In genomic region chr5:122492675-122493074, GRCh38 we compare ENCODE assay signal across 9 cellular contexts.
DNase-seq lines count a peak whose midpoint lies in the region; ATAC-seq, FAIRE-seq and TF ChIP-seq lines count a peak whose summit lies in the region.
"Had no signal": no experiment of that assay in that cellular context is flagged by ENCODE, and none has a peak within 500 bp of the region (broad histone marks: within the 10 kb centered on the region; RNA-seq: fewer than 3 reads in every experiment).

No MANE protein-coding gene starts in this region.

- H2AFZ ChIP-seq in HepG2 (ENCODE audit: low read length): no peak overlapping the region

- no peak overlapping the region for H3K4me2 ChIP-seq in DOHH2 (ENCODE audit: low read length)
- no peak overlapping the region for H3K4me2 ChIP-seq in HepG2 (ENCODE audit: low read depth, low read length)

- TF ChIP-seq CTCF in DOHH2 (IDR thresholded peaks at IDR 0.05; ENCODE audit: low read depth, low read length, poor library complexity, severe bottlenecking): peak; percentile 15
- 0 out of 2 replicates have a peak, but pooled peaks have one; percentile 21 for TF ChIP-seq CTCF in HepG2 (CRISPR knock-in tag; IDR thresholded peaks at IDR 0.05)

- intact Hi-C loops in HepG2 (cut with micrococcal nuclease; ENCODE audit: unreplicated experiment): loop anchor here (5.0 kb wide), 1 partner anchor 295 kb away; no protein-coding TSS in a partner anchor

- H4K20me1 ChIP-seq in DOHH2 (ENCODE audit: control insufficient read depth, insufficient read depth, low read depth, low read length): no peaks in the 10 kb centered on the region
- H4K20me1 ChIP-seq in HepG2 (ENCODE audit: insufficient read depth, low read length): no peaks in the 10 kb centered on the region

- no peaks in the 10 kb centered on the region for H3K9me2 ChIP-seq in DOHH2 (replicated peaks; ENCODE audit: control insufficient read depth, low read length)

- no peak for FAIRE-seq in HepG2 (lab: Jason Lieb, UNC)

- DNase-seq in HepG2 (ENCODE audit: low spot score) (no peak), globus pallidus (ENCODE audit: low spot score) (no peak), ureter (ENCODE audit: low spot score) (no peak), NCI-H187 (lab: John Stamatoyannopoulos, UW) (no peak)
- no peak for DNase-seq in stimulated activated naive CD8-positive, alpha-beta T cell treated with anti-CD3 and anti-CD28 coated beads, Interleukin-15, Interleukin-2, amounts not matched to agents 100 U/mL and 50 U/mL, for 24 hours

- H3K9me3 ChIP-seq in DOHH2 (ENCODE audit: control insufficient read depth, insufficient read depth, low read length) (no peaks in the 10 kb centered on the region), HepG2 (ENCODE audit: low read length) (no peaks in the 10 kb centered on the region)

- H3K27me3 ChIP-seq in DOHH2 (ENCODE audit: control insufficient read depth, low read length): no peaks in the 10 kb centered on the region
- H3K27me3 ChIP-seq in HepG2 (ENCODE audit: control insufficient read depth in 1 of 2, insufficient read depth in 2 of 2, low read length in 2 of 2): no peaks in the 10 kb centered on the region

- BruUV-seq in HepG2 (replicated peaks; lab: Mats Ljungman, UMichigan): no TSS peak

- no peaks in the 10 kb centered on the region for H3F3A ChIP-seq in DOHH2 (ENCODE audit: control insufficient read depth, insufficient read depth)

- 2% methylated on average over 3 of the region's 3 CpGs for WGBS in HepG2 (ENCODE audit: low lambda C conversion rate)

- in situ Hi-C loops in HepG2 (cut with HindIII; ENCODE audit: extremely low pct_ligation_motif_present, low pct_unique_long_range_greater_than_20kb): no loop called here

- no peak for TF ChIP-seq RAD21 in HepG2 (CRISPR knock-in tag; IDR thresholded peaks at IDR 0.05)

- TF ChIP-seq POLR2A in HepG2 (IDR thresholded peaks at IDR 0.05; ENCODE audit: insufficient read depth in 1 of 2, low read depth in 2 of 2, low read length in 2 of 2): no peak

- no peaks in the 10 kb centered on the region for H3K79me2 ChIP-seq in DOHH2 (ENCODE audit: control insufficient read depth, low read length)
- H3K79me2 ChIP-seq in HepG2 (ENCODE audit: insufficient read depth, low read length): no peaks in the 10 kb centered on the region

- POLR2A ChIA-PET in HepG2 (lab: Yijun Ruan, JAX): no interaction called here

- TF ChIP-seq EP300 in HepG2 (IDR thresholded peaks at IDR 0.05; ENCODE audit: low read depth in 2 of 2, low read length in 2 of 2) (no peak), HepG2 (CRISPR knock-in tag; IDR thresholded peaks at IDR 0.05; ENCODE audit: borderline replicate concordance) (no peak)

- CTCF ChIA-PET in HepG2 (lab: Yijun Ruan, JAX; ENCODE audit: low intra/inter-chr PET ratio, low total read pairs): no interaction called here

- no peak overlapping the region for H3K27ac ChIP-seq in DOHH2 (ENCODE audit: low read depth, low read length)
- no peak overlapping the region for H3K27ac ChIP-seq in HepG2 (ENCODE audit: extremely low read length, insufficient read depth, low read length)

- no peak overlapping the region for H3K4me3 ChIP-seq in DOHH2 (ENCODE audit: low read length)
- no peak overlapping the region for H3K4me3 ChIP-seq in HepG2 (replicated peaks in 1 of 3; ENCODE audit: insufficient read depth in 1 of 3, low read depth in 2 of 3, low read length in 3 of 3)
- H3K4me3 ChIP-seq: lung had no signal

- H3K36me3 ChIP-seq in DOHH2 (ENCODE audit: control insufficient read depth, low read length) (no peaks in the 10 kb centered on the region), HepG2 (replicated peaks in 1 of 2; ENCODE audit: control insufficient read depth in 1 of 2, insufficient read depth in 2 of 2, low read length in 2 of 2) (no peaks in the 10 kb centered on the region)

- ATAC-seq in HG02885 (IDR thresholded peaks at IDR 0.05; ENCODE audit: poor library complexity, unreplicated experiment) (peak; percentile 65), SK-N-SH treated with all-trans-retinoic acid at 6 μM for 48 hours (peak; percentile 51; the same call in 2 of the 3 replicates), HepG2 (peak; percentile 60)
- no peak for ATAC-seq in stimulated activated naive CD8-positive, alpha-beta T cell treated with anti-CD3 and anti-CD28 coated beads, Interleukin-15, Interleukin-2, amounts not matched to agents 100 U/mL and 50 U/mL, for 24 hours

- H3K9ac ChIP-seq in HepG2 (ENCODE audit: insufficient read depth, low read depth, low read length): no peak overlapping the region

- no peaks in the 10 kb centered on the region for H3K4me1 ChIP-seq in DOHH2 (ENCODE audit: control insufficient read depth, low read length)
- H3K4me1 ChIP-seq in HepG2 (ENCODE audit: insufficient read depth, low read length): no peaks in the 10 kb centered on the region

TF ChIP-seq in SK-N-SH treated with all-trans-retinoic acid at 6 μM for 48 hours, 23 proteins besides CTCF, POLR2A, EP300 and RAD21:
- TF ChIP-seq OSR1 (CRISPR knock-in tag; IDR thresholded peaks at IDR 0.05): no peak
- no peak for TF ChIP-seq BACH2 (CRISPR knock-in tag; IDR thresholded peaks at IDR 0.05; ENCODE audit: borderline replicate concordance)
- no peak for TF ChIP-seq ISL1 (CRISPR knock-in tag; IDR thresholded peaks at IDR 0.05)
- TF ChIP-seq ARNTL (CRISPR knock-in tag; IDR thresholded peaks at IDR 0.05; ENCODE audit: borderline replicate concordance, low read depth): no peak
- no peak for TF ChIP-seq CREB5 (CRISPR knock-in tag; IDR thresholded peaks at IDR 0.05; ENCODE audit: low read depth)

TF ChIP-seq in HepG2, 621 proteins besides CTCF, POLR2A, EP300 and RAD21:
- TF ChIP-seq ZFP37 (CRISPR knock-in tag; IDR thresholded peaks at IDR 0.05; ENCODE audit: borderline replicate concordance) (no peak), ELK4 (CRISPR knock-in tag; IDR thresholded peaks at IDR 0.05; ENCODE audit: borderline replicate concordance) (no peak), TEAD2 (CRISPR knock-in tag; IDR thresholded peaks at IDR 0.05) (no peak), ATM (IDR thresholded peaks at IDR 0.05; ENCODE audit: borderline replicate concordance) (no peak), STAG1 (CRISPR knock-in tag; IDR thresholded peaks at IDR 0.05) (peak; percentile 27; the same call in 1 of the 2 replicates), SAP130 (CRISPR knock-in tag; IDR thresholded peaks at IDR 0.05; ENCODE audit: low read depth) (no peak)
